Comparison of ENCODE assay signal across 10 cellular contexts in genomic region chr2:53994735-53995538, GRCh38. TPM values are rescaled to one million over a fixed set of nuclear protein-coding genes. Genes with fewer than 3 reads are reported as not detected.
DNase-seq lines count a peak whose midpoint lies in the region; ATAC-seq and TF ChIP-seq lines count a peak whose summit lies in the region.
"Had no signal": no experiment of that assay in that cellular context is flagged by ENCODE, and none has a peak within 500 bp of the region (broad histone marks: within the 10 kb centered on the region; RNA-seq: fewer than 3 reads in every experiment).

No MANE protein-coding gene starts in this region.

- no peaks in the 10 kb centered on the region for H3K36me3 ChIP-seq in Loucy (ENCODE audit: insufficient read depth, low read length)
- H3K36me3 ChIP-seq in lung (ENCODE audit: control insufficient read depth in 2 of 2, insufficient read depth in 2 of 2, low read length in 2 of 2): peaks cover 0 to 2% of the 10 kb centered on the region in 2 donors
- H3K36me3 ChIP-seq in SJCRH30: no peaks in the 10 kb centered on the region
- H3K36me3 ChIP-seq: suprapubic skin had no signal

- H3K4me3 ChIP-seq in Loucy (ENCODE audit: low read length, poor library complexity, severe bottlenecking) (peak overlapping the region; percentile 63), lung (no peak overlapping the region), dorsolateral prefrontal cortex (no peak overlapping the region), SJCRH30 (no peak overlapping the region)
- H3K4me3 ChIP-seq: suprapubic skin had no signal

- no peaks in the 10 kb centered on the region for H3K27me3 ChIP-seq in Loucy (ENCODE audit: insufficient read depth, low read length, poor library complexity, severe bottlenecking)
- no peaks in the 10 kb centered on the region for H3K27me3 ChIP-seq in lung (ENCODE audit: control insufficient read depth, insufficient read depth)
- H3K27me3 ChIP-seq in dorsolateral prefrontal cortex: no peaks in the 10 kb centered on the region
- no peaks in the 10 kb centered on the region for H3K27me3 ChIP-seq in SJCRH30
- H3K27me3 ChIP-seq: suprapubic skin had no signal

- peak overlapping the region; percentile 71; the same call in 1 of the 2 replicates for H2AFZ ChIP-seq in Loucy (ENCODE audit: low read length)

- H3K27ac ChIP-seq in lung (ENCODE audit: low read depth in 1 of 2, low read length in 1 of 2) (no peak overlapping the region), dorsolateral prefrontal cortex (no peak overlapping the region), SJCRH30 (no peak overlapping the region)
- H3K27ac ChIP-seq: suprapubic skin had no signal

- TF ChIP-seq CTCF in Loucy (conservative IDR thresholded peaks at IDR 0.05; ENCODE audit: low read length): no peak
- no peak for TF ChIP-seq CTCF in lung (IDR thresholded peaks at IDR 0.05; ENCODE audit: control extremely low read depth, extremely low read depth)
- TF ChIP-seq CTCF in dorsolateral prefrontal cortex (IDR thresholded peaks at IDR 0.05 in 54 of 56, conservative IDR thresholded peaks at IDR 0.05 in 2 of 56; ENCODE audit: low read depth in 1 of 56, partially characterized antibody in 56 of 56): no peak

- peak overlapping the region; percentile 73 for H3K4me2 ChIP-seq in Loucy (ENCODE audit: low read depth, low read length, poor library complexity, severe bottlenecking)

- 0 out of 2 replicates have a peak, but pooled peaks cover 4% of the 10 kb centered on the region for H3F3A ChIP-seq in Loucy (ENCODE audit: low read depth)

- H3K4me1 ChIP-seq in Loucy (ENCODE audit: insufficient read depth, low read length, poor library complexity, severe bottlenecking): peaks cover 20% of the 10 kb centered on the region
- no peaks in the 10 kb centered on the region for H3K4me1 ChIP-seq in lung (ENCODE audit: control insufficient read depth in 2 of 2, insufficient read depth in 2 of 2, low read length in 2 of 2)
- H3K4me1 ChIP-seq in SJCRH30: no peaks in the 10 kb centered on the region
- H3K4me1 ChIP-seq: suprapubic skin had no signal

- peak overlapping the region; percentile 31 for H3K9ac ChIP-seq in Loucy (ENCODE audit: low read depth, low read length, poor library complexity, severe bottlenecking)

- no peak for DNase-seq in lung (ENCODE audit: low spot score)
- no peak for DNase-seq in RPMI8226
- DNase-seq in A172 (ENCODE audit: low spot score): no peak
- DNase-seq in dorsolateral prefrontal cortex: no peak
- DNase-seq in SJCRH30: no peak
- DNase-seq: right cardiac atrium had no signal

- ATAC-seq in GM18511 (IDR thresholded peaks at IDR 0.05; ENCODE audit: unreplicated experiment): peak; percentile 92
- ATAC-seq in GM21619 (IDR thresholded peaks at IDR 0.05; ENCODE audit: unreplicated experiment): peak; percentile 77
- peak; percentile 62 for ATAC-seq in lung (ENCODE audit: insufficient read depth, low FRiP score)

- H3K9me2 ChIP-seq in Loucy (replicated peaks; ENCODE audit: low read depth, low read length): no peaks in the 10 kb centered on the region

- H3K79me2 ChIP-seq in Loucy (ENCODE audit: insufficient read depth, low read length): no peaks in the 10 kb centered on the region

- intact Hi-C loops in dorsolateral prefrontal cortex (cut with DNase I): no loop called here

- 32 to 71% methylated on average over 5 of the region's 5 CpGs for WGBS in lung, 2 donors

- H3K9me3 ChIP-seq in Loucy (ENCODE audit: insufficient read depth, low read depth, low read length): no peaks in the 10 kb centered on the region
- H3K9me3 ChIP-seq in lung (ENCODE audit: control insufficient read depth in 2 of 2, insufficient read depth in 1 of 2, low read length in 1 of 2): no peaks in the 10 kb centered on the region
- H3K9me3 ChIP-seq in SJCRH30 (replicated peaks): no peaks in the 10 kb centered on the region
- H3K9me3 ChIP-seq: suprapubic skin had no signal

- no peaks in the 10 kb centered on the region for H4K20me1 ChIP-seq in Loucy (ENCODE audit: insufficient read depth, low read length, poor library complexity, severe bottlenecking)

RNA-seq across cellular contexts. Expression of gene PSME4, which starts 24.1 kb away (rescaled TPM):
- total RNA-seq in lung: 10 to 100 TPM; 54.6 to 72.5 TPM
- polyA plus RNA-seq in lung: 10 to 100 TPM; 20.8 to 35.1 TPM
- total RNA-seq in A172 (2014; rRNA removed; shearing (Covaris generic)): 36.1 and 41.1 TPM in 2 replicates
- 10 to 100 TPM; 25.8 to 76.6 (median 43.2) TPM for total RNA-seq in dorsolateral prefrontal cortex
- total RNA-seq in SJCRH30 (2014; rRNA removed; shearing (Covaris generic)): 71.7 and 82.8 TPM in 2 replicates
